19 cellular contexts compared by ENCODE assay signal in the genomic region with DNA sequence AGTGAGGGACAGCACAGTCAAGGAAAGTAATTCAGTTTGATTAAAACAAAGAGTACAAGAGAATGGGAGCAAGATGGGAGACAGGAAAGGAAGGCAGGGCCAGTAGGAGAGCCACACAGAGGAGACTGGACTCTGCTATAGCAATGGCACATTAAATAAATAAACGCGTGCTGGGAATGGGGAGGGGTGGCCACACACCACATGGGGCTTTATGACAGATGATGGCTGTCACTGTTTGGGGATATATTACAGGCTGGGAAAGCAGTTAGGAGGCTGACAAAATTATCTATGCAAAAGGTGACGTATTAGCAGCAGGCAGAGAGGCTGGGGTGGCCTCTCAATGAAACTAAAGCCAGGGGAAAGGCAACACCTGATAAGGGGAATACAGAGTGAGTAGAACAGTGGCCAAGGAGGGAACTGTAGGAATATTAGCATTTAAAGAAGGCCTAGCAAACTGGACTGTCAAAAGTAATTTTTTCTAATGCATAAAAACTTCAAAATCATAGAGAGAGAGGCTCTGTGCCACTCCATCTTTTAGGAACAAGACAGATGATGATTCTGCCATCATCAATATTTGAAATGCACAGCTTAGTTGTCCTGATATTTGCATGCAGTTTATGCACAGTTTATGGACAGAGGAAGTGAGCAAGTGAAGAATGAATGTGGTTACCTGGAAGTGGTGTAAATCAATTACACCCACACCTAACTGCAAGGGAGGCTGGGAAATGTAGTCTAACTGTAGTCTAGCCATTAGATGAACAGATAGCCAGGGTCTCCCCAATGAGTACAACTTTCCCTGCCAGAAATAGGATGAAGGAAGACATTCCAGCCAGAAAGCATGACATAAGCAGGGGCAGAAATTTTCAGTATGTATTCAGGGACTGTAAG.
DNase-seq lines count a peak whose midpoint lies in the region; ATAC-seq and TF ChIP-seq lines count a peak whose summit lies in the region.
"Had no signal": no experiment of that assay in that cellular context is flagged by ENCODE, and none has a peak within 500 bp of the region (broad histone marks: within the 10 kb centered on the region; RNA-seq: fewer than 3 reads in every experiment).

No MANE protein-coding gene starts in this region.

- H3K4me3 Mint-ChIP-seq in CD8-positive, alpha-beta T cell = no peak overlapping the region
- no peak overlapping the region for H3K4me3 Mint-ChIP-seq in activated B cell treated with CpG ODN at 0.5 μM for 24 hours

- no peak for TF ChIP-seq POLR2A in HCT116 (IDR thresholded peaks at IDR 0.05; ENCODE audit: borderline replicate concordance, extremely low read depth, insufficient read depth, insufficient read length)

- H3K9ac ChIP-seq in HCT116 (ENCODE audit: low read length) = no peak overlapping the region
- H3K9ac ChIP-seq: BLaER1 treated with 17β-estradiol and CSF1 and Interleukin-3, amounts not matched to agents 10 nM and 100 nM had no signal

- peaks cover 46% of the 10 kb centered on the region for H3K4me1 Mint-ChIP-seq in CD8-positive, alpha-beta T cell (ENCODE audit: low read depth)
- peaks cover 31% of the 10 kb centered on the region for H3K4me1 Mint-ChIP-seq in activated B cell treated with CpG ODN at 0.5 μM for 24 hours

- POLR2A ChIA-PET in CD8-positive, alpha-beta T cell (lab: Charles Lee) = no interaction called here
- POLR2A ChIA-PET in HCT116 (lab: Charles Lee) = no interaction called here
- POLR2A ChIA-PET in activated B cell treated with CpG ODN at 0.5 μM for 24 hours (lab: Charles Lee) = no interaction called here

- intact Hi-C loops in CD8-positive, alpha-beta T cell (cut with DNase I, micrococcal nuclease) = loop anchor here in 1 of 2 experiments (10.0 kb wide), 3 partner anchors 55 to 875 kb away; a partner anchor contains a TSS
- intact Hi-C loops in HCT116 (cut with micrococcal nuclease) = no loop called here
- intact Hi-C loops in activated B cell treated with CpG ODN at 0.5 μM for 24 hours (cut with micrococcal nuclease) = loop anchor here (5.0 kb wide), 1 partner anchor 347 kb away; a partner anchor contains a TSS

- no peaks in the 10 kb centered on the region for H3K36me3 ChIP-seq in CD8-positive, alpha-beta T cell (ENCODE audit: insufficient read depth, low read length)
- no peaks in the 10 kb centered on the region for H3K36me3 ChIP-seq in HCT116 (ENCODE audit: control insufficient read depth in 1 of 2, insufficient read depth in 2 of 2, low read length in 2 of 2)
- H3K36me3 ChIP-seq: BLaER1 treated with 17β-estradiol and CSF1 and Interleukin-3, amounts not matched to agents 10 nM and 100 nM; transverse colon had no signal

- no peak for ATAC-seq in CD8-positive, alpha-beta T cell
- peak; percentile 72 for ATAC-seq in HCT116
- ATAC-seq in activated B cell treated with CpG ODN at 0.5 μM for 24 hours (ENCODE audit: low read depth) = no peak
- ATAC-seq: Panc1 had no signal

- H4K20me1 ChIP-seq in HCT116 (ENCODE audit: insufficient read depth) = no peaks in the 10 kb centered on the region
- H4K20me1 ChIP-seq: BLaER1 treated with 17β-estradiol and CSF1 and Interleukin-3, amounts not matched to agents 10 nM and 100 nM had no signal

- H3K36me3 Mint-ChIP-seq in CD8-positive, alpha-beta T cell = peaks cover 6% of the 10 kb centered on the region
- peaks cover 2% of the 10 kb centered on the region for H3K36me3 Mint-ChIP-seq in activated B cell treated with CpG ODN at 0.5 μM for 24 hours (ENCODE audit: low read depth)

- H3K27ac Mint-ChIP-seq in CD8-positive, alpha-beta T cell = peak overlapping the region; percentile 42
- H3K27ac Mint-ChIP-seq in activated B cell treated with CpG ODN at 0.5 μM for 24 hours = peak overlapping the region; percentile 21

- H3K79me2 ChIP-seq in HCT116 (ENCODE audit: insufficient read depth, low read length) = no peaks in the 10 kb centered on the region

- H3K9me3 ChIP-seq in CD8-positive, alpha-beta T cell (ENCODE audit: low read length) = no peaks in the 10 kb centered on the region
- no peaks in the 10 kb centered on the region for H3K9me3 ChIP-seq in HCT116 (ENCODE audit: control insufficient read depth in 1 of 2, insufficient read depth in 1 of 2, low read depth in 1 of 2, low read length in 2 of 2)
- H3K9me3 ChIP-seq: transverse colon had no signal

- H3K27me3 ChIP-seq in CD8-positive, alpha-beta T cell (ENCODE audit: insufficient read depth, low read length) = no peaks in the 10 kb centered on the region
- H3K27me3 ChIP-seq in HCT116 (ENCODE audit: insufficient read depth, low read length) = no peaks in the 10 kb centered on the region
- H3K27me3 ChIP-seq: BLaER1 treated with 17β-estradiol and CSF1 and Interleukin-3, amounts not matched to agents 10 nM and 100 nM; transverse colon had no signal

- TF ChIP-seq CTCF in CD8-positive, alpha-beta T cell (IDR thresholded peaks at IDR 0.05) = no peak
- TF ChIP-seq CTCF in HCT116 (IDR thresholded peaks at IDR 0.05 in 2 of 3, conservative IDR thresholded peaks at IDR 0.05 in 1 of 3; ENCODE audit: borderline replicate concordance in 1 of 3, insufficient read depth in 1 of 3, low read depth in 2 of 3, low read length in 2 of 3) (no peak), activated B cell treated with CpG ODN at 0.5 μM for 24 hours (IDR thresholded peaks at IDR 0.05) (no peak)

- H3K4me1 ChIP-seq in CD8-positive, alpha-beta T cell (ENCODE audit: insufficient read depth, low read length) = peaks cover 19% of the 10 kb centered on the region
- peaks cover 0 to 3% of the 10 kb centered on the region in 2 experiments; a peak in 1 of 4 replicates for H3K4me1 ChIP-seq in HCT116 (ENCODE audit: control insufficient read depth in 1 of 2, insufficient read depth in 2 of 2, low read length in 2 of 2)
- H3K4me1 ChIP-seq: transverse colon had no signal

- H3K27me3 Mint-ChIP-seq in CD8-positive, alpha-beta T cell (ENCODE audit: low read depth) = no peaks in the 10 kb centered on the region
- H3K27me3 Mint-ChIP-seq in activated B cell treated with CpG ODN at 0.5 μM for 24 hours = no peaks in the 10 kb centered on the region

- peaks cover 13% of the 10 kb centered on the region for H3K9me3 Mint-ChIP-seq in CD8-positive, alpha-beta T cell
- H3K9me3 Mint-ChIP-seq in activated B cell treated with CpG ODN at 0.5 μM for 24 hours = peaks cover 5% of the 10 kb centered on the region

- H3K27ac ChIP-seq in CD8-positive, alpha-beta T cell (ENCODE audit: low read depth, low read length) = no peak overlapping the region
- no peak overlapping the region for H3K27ac ChIP-seq in HCT116 (ENCODE audit: low read depth, low read length)
- H3K27ac ChIP-seq: BLaER1 treated with 17β-estradiol and CSF1 and Interleukin-3, amounts not matched to agents 10 nM and 100 nM; transverse colon had no signal

- RAD21 ChIA-PET in HCT116 (lab: Charles Lee; ENCODE audit: low non-redundant PET in 1 of 2, low total read pairs in 2 of 2, uncharacterized antibody in 2 of 2, unreplicated experiment in 2 of 2) = no interaction called here

- TF ChIP-seq RAD21 in HCT116 (IDR thresholded peaks at IDR 0.05; ENCODE audit: low read depth) = no peak

- no peak overlapping the region for H3K4me2 ChIP-seq in HCT116 (ENCODE audit: low read length)
- H3K4me2 ChIP-seq: BLaER1 treated with 17β-estradiol and CSF1 and Interleukin-3, amounts not matched to agents 10 nM and 100 nM had no signal

- H3K9me2 ChIP-seq in HCT116 (ENCODE audit: insufficient read depth) = no peaks in the 10 kb centered on the region

- no peak for DNase-seq in CD8-positive, alpha-beta T cell
- no peak for DNase-seq in HCT116 (ENCODE audit: low read depth, low spot score)
- no peak for DNase-seq in activated B cell treated with CpG ODN at 0.5 μM for 24 hours
- DNase-seq in kidney tubule cell (ENCODE audit: low spot score) = peak; percentile 29
- DNase-seq in NCI-H446 treated with DMSO at 0.1 percent for 48 hours (lab: John Stamatoyannopoulos, UW) = no peak
- DNase-seq in DMS 273 treated with DMSO at 0.1 percent for 48 hours (lab: John Stamatoyannopoulos, UW) = no peak
- no peak for DNase-seq in AG20443 (ENCODE audit: low spot score)
- DNase-seq: activated CD8-positive, alpha-beta memory T cell treated with anti-CD3 and anti-CD28 coated beads for 24 hours; activated effector memory CD4-positive, alpha-beta T cell treated with Interleukin-2 at 50 U/mL for 16 hours; DMS79; hypothalamus; midbrain; MV-4-11; NCI-H1930; NCI-H524 treated with DMSO at 0.1 percent for 48 hours; stimulated activated CD4-positive, alpha-beta T cell treated with anti-CD3 and anti-CD28 coated beads, Interleukin-12 subunit alpha, Interleukin-12 subunit beta, amount 100 ng/mL, for 4 hours; transverse colon had no signal

- no peak overlapping the region for H3K4me3 ChIP-seq in CD8-positive, alpha-beta T cell (ENCODE audit: low read depth, low read length)
- H3K4me3 ChIP-seq in HCT116 (replicated peaks in 1 of 2; ENCODE audit: low read depth in 1 of 2, low read length in 2 of 2) = no peak overlapping the region
- H3K4me3 ChIP-seq: BLaER1 treated with 17β-estradiol and CSF1 and Interleukin-3, amounts not matched to agents 10 nM and 100 nM; transverse colon had no signal

- CTCF ChIA-PET in CD8-positive, alpha-beta T cell (lab: Charles Lee) = no interaction called here
- CTCF ChIA-PET in HCT116 (lab: Charles Lee) = no interaction called here
- CTCF ChIA-PET in activated B cell treated with CpG ODN at 0.5 μM for 24 hours (lab: Charles Lee) = no interaction called here

- H2AFZ ChIP-seq in HCT116 (ENCODE audit: low read depth, low read length, poor library complexity, severe bottlenecking) = no peak overlapping the region

- no TSS peak for BruUV-seq in HCT116 (replicated peaks; lab: Mats Ljungman, UMichigan)

TF ChIP-seq in HCT116, 20 proteins besides CTCF, POLR2A, EP300 and RAD21 (continues in another document):
- TF ChIP-seq ZFX (IDR thresholded peaks at IDR 0.05) = no peak
- TF ChIP-seq ZNF274 (IDR thresholded peaks at IDR 0.05; ENCODE audit: low read depth, low read length) = no peak
